21 cellular contexts compared by ENCODE assay signal in genomic region chr2:30872797-30873196, GRCh38.
DNase-seq lines count a peak whose midpoint lies in the region; ATAC-seq, FAIRE-seq and TF ChIP-seq lines count a peak whose summit lies in the region.
"Had no signal": no experiment of that assay in that cellular context is flagged by ENCODE, and none has a peak within 500 bp of the region (broad histone marks: within the 10 kb centered on the region; RNA-seq: fewer than 3 reads in every experiment).

No MANE protein-coding gene starts in this region.

- peaks cover 3% of the 10 kb centered on the region for H3K9me3 Mint-ChIP-seq in neural progenitor cell

- H2BK120ac ChIP-seq in H1 (replicated peaks; ENCODE audit: low read depth, low read length) = no peak overlapping the region

- TF ChIP-seq CTCF in H1 (IDR thresholded peaks at IDR 0.05; ENCODE audit: control extremely low read depth in 1 of 3, insufficient read depth in 1 of 3, low read depth in 1 of 3, low read length in 3 of 3) (no peak), neural progenitor cell (IDR thresholded peaks at IDR 0.05) (no peak)

- H4K5ac ChIP-seq in H1 (ENCODE audit: insufficient read length, low read depth, low read length) = no peak overlapping the region

- H3K27ac ChIP-seq in BLaER1 (no peak overlapping the region), HUES64 (ENCODE audit: low read depth, low read length) (peak overlapping the region; percentile 33; the same call in 1 of the 2 replicates), H1 (ENCODE audit: low read depth, low read length) (no peak overlapping the region), neural progenitor cell (no peak overlapping the region)
- H3K27ac ChIP-seq: RWPE1 had no signal

- no peak overlapping the region for H3K14ac ChIP-seq in H1 (ENCODE audit: insufficient read length)

- no peak for TF ChIP-seq EP300 in H1 (IDR thresholded peaks at IDR 0.05; ENCODE audit: borderline replicate concordance in 1 of 2, low read depth in 2 of 2, low read length in 2 of 2)

- H3K23me2 ChIP-seq in H1 (ENCODE audit: low read depth, low read length) = no peaks in the 10 kb centered on the region

- no peaks in the 10 kb centered on the region for H3K79me2 ChIP-seq in H1 (ENCODE audit: control insufficient read depth in 1 of 2, insufficient read depth in 2 of 2, low read length in 2 of 2)
- no peaks in the 10 kb centered on the region for H3K79me2 ChIP-seq in neural progenitor cell (ENCODE audit: low read depth)

- H2BK12ac ChIP-seq in H1 (ENCODE audit: low read depth, low read length) = no peak overlapping the region

- no peak overlapping the region for H4K91ac ChIP-seq in H1 (replicated peaks; ENCODE audit: insufficient read length, low read length)

- no peaks in the 10 kb centered on the region for H3K79me1 ChIP-seq in H1 (ENCODE audit: low read depth, low read length)

- H3K36me3 ChIP-seq in BLaER1 (no peaks in the 10 kb centered on the region), HUES64 (ENCODE audit: insufficient read depth, low read length) (no peaks in the 10 kb centered on the region), H1 (ENCODE audit: control insufficient read depth in 2 of 4, insufficient read depth in 4 of 4, low read length in 3 of 4) (no peaks in the 10 kb centered on the region), neural progenitor cell (no peaks in the 10 kb centered on the region)
- H3K36me3 ChIP-seq: BE2C had no signal

- H3K4me1 ChIP-seq in BLaER1 = peaks cover 39% of the 10 kb centered on the region
- peaks cover 19% of the 10 kb centered on the region for H3K4me1 ChIP-seq in HUES64 (ENCODE audit: insufficient read depth, low read length)
- peaks cover 0 to 9% (median 0%) of the 10 kb centered on the region in 4 experiments; a peak in 2 of 7 replicates for H3K4me1 ChIP-seq in H1 (replicated peaks in 1 of 4; ENCODE audit: control insufficient read depth in 3 of 4, insufficient read depth in 4 of 4, low read length in 3 of 4)
- H3K4me1 ChIP-seq in neural progenitor cell = peaks cover 26% of the 10 kb centered on the region

- H3K9ac ChIP-seq in BLaER1 (no peak overlapping the region), HUES64 (ENCODE audit: low read depth, low read length) (no peak overlapping the region), H1 (replicated peaks in 1 of 4; ENCODE audit: extremely low read depth in 1 of 4, low read depth in 3 of 4, low read length in 3 of 4) (no peak overlapping the region), neural progenitor cell (no peak overlapping the region)

- H3K27me3 Mint-ChIP-seq in neural progenitor cell (ENCODE audit: insufficient read depth, low read depth) = peaks cover 3% of the 10 kb centered on the region

- no peak for TF ChIP-seq POLR2A in H1 (IDR thresholded peaks at IDR 0.05; ENCODE audit: control extremely low read depth in 1 of 2, low read depth in 2 of 2, low read length in 2 of 2)

- peak overlapping the region; percentile 32; the same call in 1 of the 2 replicates for H3K18ac ChIP-seq in H1 (ENCODE audit: extremely low read depth, low read length)

- no peaks in the 10 kb centered on the region for H3K36me3 Mint-ChIP-seq in neural progenitor cell
- H3K36me3 Mint-ChIP-seq: CD4-positive, CD25-positive, alpha-beta regulatory T cell had no signal

- POLR2A ChIA-PET in H1 (lab: Charles Lee; ENCODE audit: partially characterized antibody) = no interaction called here

- H3K4me3 Mint-ChIP-seq in neural progenitor cell = no peak overlapping the region

- no peak overlapping the region for H3K56ac ChIP-seq in H1 (replicated peaks; ENCODE audit: insufficient read length, low read depth, low read length)

- H3K4me1 Mint-ChIP-seq in neural progenitor cell = peaks cover 17% of the 10 kb centered on the region
- H3K4me1 Mint-ChIP-seq: CD4-positive, CD25-positive, alpha-beta regulatory T cell had no signal

- no peak overlapping the region for H3K23ac ChIP-seq in H1 (ENCODE audit: insufficient read length)

- peaks cover 18% of the 10 kb centered on the region for H3F3A ChIP-seq in neural progenitor cell (ENCODE audit: low read depth)

- no peak overlapping the region for H4K8ac ChIP-seq in H1 (ENCODE audit: extremely low read depth, insufficient read depth, low read length)

- H3K4me2 ChIP-seq in BLaER1 (peak overlapping the region; percentile 80), H1 (ENCODE audit: insufficient read depth in 1 of 2, low read depth in 2 of 2, low read length in 2 of 2) (no peak overlapping the region), neural progenitor cell (peak overlapping the region; percentile 67)

- H2BK15ac ChIP-seq in H1 (ENCODE audit: low read length) = no peak overlapping the region

- DNase-seq in H1 (ENCODE audit: low read depth in 1 of 2, low spot score in 2 of 2) (no peak), neural progenitor cell (ENCODE audit: low spot score) (no peak)
- no peak for DNase-seq in stimulated activated CD4-positive, alpha-beta T cell treated with anti-CD3 and anti-CD28 coated beads, Interleukin-4, amount 100 ng/mL, for 24 hours
- DNase-seq: 8988T; ACHN; BE2C; CD4-positive, CD25-positive, alpha-beta regulatory T cell; GOT3; NCI-H1048; NCI-H1694; NCI-H2107; NCI-H446; SHP77 had no signal

- CTCF ChIA-PET in H1 (lab: Charles Lee; ENCODE audit: partially characterized antibody) = interaction anchor here (0.8 to 2.2 kb wide), 7 partner anchors 9 to 278 kb away, joined by 3 to 24 read pairs (median 4); no protein-coding TSS in a partner anchor

- WGBS in HUES64 = 85% methylated on average over 2 of the region's 2 CpGs
- 85% methylated on average over 2 of the region's 2 CpGs; no CpG with 5 or more reads in 1 of the 2 experiments for WGBS in H1 (ENCODE audit: extremely low coverage in 1 of 2, insufficient coverage in 1 of 2, insufficient read length in 1 of 2, insufficient replicate concordance in 2 of 2, low coverage in 1 of 2, low lambda C conversion rate in 2 of 2, missing lambda C conversion rate in 1 of 2), 2 experiments

- H3K27ac Mint-ChIP-seq in neural progenitor cell = no peak overlapping the region
- H3K27ac Mint-ChIP-seq: CD4-positive, CD25-positive, alpha-beta regulatory T cell had no signal

- no peak overlapping the region for H2AFZ ChIP-seq in H1 (ENCODE audit: low read length)
- H2AFZ ChIP-seq in neural progenitor cell (replicated peaks) = no peak overlapping the region

- no peaks in the 10 kb centered on the region for H4K20me1 ChIP-seq in BLaER1
- H4K20me1 ChIP-seq in H1 (replicated peaks in 1 of 2; ENCODE audit: control insufficient read depth in 1 of 2, insufficient read depth in 2 of 2, low read length in 2 of 2) = no peaks in the 10 kb centered on the region
- H4K20me1 ChIP-seq in neural progenitor cell (ENCODE audit: low read depth) = peaks cover 3% of the 10 kb centered on the region

- no peak for FAIRE-seq in H1 (lab: Jason Lieb, UNC)
- FAIRE-seq: G401.6 had no signal

- H3K9me3 ChIP-seq in BLaER1 (peaks cover 34% of the 10 kb centered on the region), HUES64 (ENCODE audit: insufficient read depth, low read depth, low read length) (peaks cover 8% of the 10 kb centered on the region; the same call in 1 of the 2 replicates), H1 (ENCODE audit: insufficient read depth in 2 of 2, low read depth in 1 of 2, low read length in 1 of 2) (peaks cover 0 to 3% of the 10 kb centered on the region in 2 experiments; a peak in 1 of 4 replicates), neural progenitor cell (ENCODE audit: low read depth) (no peaks in the 10 kb centered on the region)
- H3K9me3 ChIP-seq: BE2C had no signal

- no peak overlapping the region for H2BK20ac ChIP-seq in H1 (ENCODE audit: low read length)

- TF ChIP-seq RAD21 in H1 (IDR thresholded peaks at IDR 0.05 in 1 of 2, conservative IDR thresholded peaks at IDR 0.05 in 1 of 2; ENCODE audit: low read depth in 2 of 2, low read length in 2 of 2) = no peak

- ATAC-seq in GM19455 (IDR thresholded peaks at IDR 0.05; ENCODE audit: unreplicated experiment) = no peak
- no peak for ATAC-seq in GM21717 (IDR thresholded peaks at IDR 0.05; ENCODE audit: unreplicated experiment)
- no peak for ATAC-seq in HG02884 (IDR thresholded peaks at IDR 0.05; ENCODE audit: unreplicated experiment)
- ATAC-seq: HCT116 had no signal

- no peak overlapping the region for H2AK5ac ChIP-seq in H1 (ENCODE audit: low read depth, low read length)

- H3K4me3 ChIP-seq in BLaER1 (no peak overlapping the region), HUES64 (ENCODE audit: low read length) (no peak overlapping the region), H1 (ENCODE audit: extremely low read depth in 1 of 4, insufficient read depth in 2 of 4, low read depth in 3 of 4, low read length in 4 of 4) (no peak overlapping the region), neural progenitor cell (no peak overlapping the region)

- H2BK5ac ChIP-seq in H1 (ENCODE audit: low read depth, low read length) = no peak overlapping the region

- H3K27me3 ChIP-seq in BLaER1 (no peaks in the 10 kb centered on the region), HUES64 (ENCODE audit: insufficient read depth, low read length) (no peaks in the 10 kb centered on the region), H1 (replicated peaks in 1 of 4; ENCODE audit: control insufficient read depth in 3 of 4, extremely low read depth in 1 of 4, insufficient read depth in 3 of 4, low read length in 3 of 4) (no peaks in the 10 kb centered on the region; a peak in 1 of 7 replicates), neural progenitor cell (peaks cover 22% of the 10 kb centered on the region)
- H3K27me3 ChIP-seq: BE2C had no signal

- no peak overlapping the region for H3K4ac ChIP-seq in H1 (replicated peaks; ENCODE audit: insufficient read length, low read depth, low read length)

TF ChIP-seq in H1, 55 proteins besides CTCF, POLR2A, EP300 and RAD21:
- TF ChIP-seq EZH2 (IDR thresholded peaks at IDR 0.05; ENCODE audit: low read depth, low read length, severe bottlenecking) = no peak
- TF ChIP-seq CTBP2 (IDR thresholded peaks at IDR 0.05; ENCODE audit: borderline replicate concordance, insufficient read depth, insufficient read length, low read length) = no peak
TF ChIP-seq in H1: peak in this region for 0.

Comparison
In these comparisons a context has a peak if more than half of its experiments do, and no peak if none do; other contexts are left out.
1. H3K4me2 ChIP-seq: peak in BLaER1 (single experiment) and neural progenitor cell (single experiment); none in H1 (0 of 2).